ENCODE assay signal across 8 cellular contexts in genomic region chr18:48832961-48833700, GRCh38.
DNase-seq lines count a peak whose midpoint lies in the region; ATAC-seq and TF ChIP-seq lines count a peak whose summit lies in the region.

No MANE protein-coding gene starts in this region.

- H3K36me3 Mint-ChIP-seq in activated T-cell treated with anti-CD3 and anti-CD28 coated beads, Interleukin-2, amount 50 U/mL, for 4 hours (ENCODE audit: insufficient read depth): no peaks in the 10 kb centered on the region
- peaks cover 4% of the 10 kb centered on the region for H3K36me3 Mint-ChIP-seq in stimulated activated naive CD8-positive, alpha-beta T cell treated with anti-CD3 and anti-CD28 coated beads, Interleukin-15, Interleukin-2, amounts not matched to agents 100 ng/mL and 50 ng/mL, for 24 hours (ENCODE audit: low read depth)

- peak overlapping the region; percentile 13 to 21 for H3K27ac ChIP-seq in right atrium auricular region

- H3K4me3 Mint-ChIP-seq in activated T-cell treated with anti-CD3 and anti-CD28 coated beads, Interleukin-2, amount 50 U/mL, for 4 hours: peak overlapping the region; percentile 78
- peak overlapping the region; percentile 85 for H3K4me3 Mint-ChIP-seq in stimulated activated naive CD8-positive, alpha-beta T cell treated with anti-CD3 and anti-CD28 coated beads, Interleukin-15, Interleukin-2, amounts not matched to agents 100 ng/mL and 50 ng/mL, for 24 hours

- peak overlapping the region; percentile 99 for H3K27ac Mint-ChIP-seq in stimulated activated naive CD8-positive, alpha-beta T cell treated with anti-CD3 and anti-CD28 coated beads, Interleukin-15, Interleukin-2, amounts not matched to agents 100 ng/mL and 50 ng/mL, for 24 hours

- no peaks in the 10 kb centered on the region for H3K9me3 ChIP-seq in right atrium auricular region

- TF ChIP-seq CTCF in right atrium auricular region (IDR thresholded peaks at IDR 0.05): no peak

- no peaks in the 10 kb centered on the region for H3K9me3 Mint-ChIP-seq in activated T-cell treated with anti-CD3 and anti-CD28 coated beads, Interleukin-2, amount 50 U/mL, for 4 hours
- H3K9me3 Mint-ChIP-seq in stimulated activated naive CD8-positive, alpha-beta T cell treated with anti-CD3 and anti-CD28 coated beads, Interleukin-15, Interleukin-2, amounts not matched to agents 100 ng/mL and 50 ng/mL, for 24 hours: no peaks in the 10 kb centered on the region

- H3K36me3 ChIP-seq in right atrium auricular region: no peaks in the 10 kb centered on the region

- peaks cover 0 to 62% of the 10 kb centered on the region in 2 donors for H3K4me1 ChIP-seq in right atrium auricular region

- no peaks in the 10 kb centered on the region for H3K27me3 ChIP-seq in right atrium auricular region

- ATAC-seq in activated T-cell treated with anti-CD3 and anti-CD28 coated beads, Interleukin-2, amount 50 U/mL, for 4 hours: no peak
- ATAC-seq in HG02588 (IDR thresholded peaks at IDR 0.05; ENCODE audit: unreplicated experiment) (no peak), HG02759 (IDR thresholded peaks at IDR 0.05; ENCODE audit: unreplicated experiment) (no peak), HG03432 (IDR thresholded peaks at IDR 0.05; ENCODE audit: unreplicated experiment) (no peak)

- H3K4me3 ChIP-seq in right atrium auricular region: no peak overlapping the region

- H3K4me1 Mint-ChIP-seq in activated T-cell treated with anti-CD3 and anti-CD28 coated beads, Interleukin-2, amount 50 U/mL, for 4 hours (ENCODE audit: low read depth): peaks cover 77% of the 10 kb centered on the region
- peaks cover 88% of the 10 kb centered on the region for H3K4me1 Mint-ChIP-seq in stimulated activated naive CD8-positive, alpha-beta T cell treated with anti-CD3 and anti-CD28 coated beads, Interleukin-15, Interleukin-2, amounts not matched to agents 100 ng/mL and 50 ng/mL, for 24 hours (ENCODE audit: low read depth)

- H3K27me3 Mint-ChIP-seq in activated T-cell treated with anti-CD3 and anti-CD28 coated beads, Interleukin-2, amount 50 U/mL, for 4 hours (ENCODE audit: low read depth): no peaks in the 10 kb centered on the region
- no peaks in the 10 kb centered on the region for H3K27me3 Mint-ChIP-seq in stimulated activated naive CD8-positive, alpha-beta T cell treated with anti-CD3 and anti-CD28 coated beads, Interleukin-15, Interleukin-2, amounts not matched to agents 100 ng/mL and 50 ng/mL, for 24 hours

- DNase-seq in GM03348 (ENCODE audit: low spot score) (peak; percentile 75), NCI-H2029 treated with DMSO at 0.1 percent for 48 hours (lab: John Stamatoyannopoulos, UW) (peak; percentile 15), right atrium auricular region (ENCODE audit: low spot score) (peak; percentile 60)
- no peak for DNase-seq in activated T-cell treated with anti-CD3 and anti-CD28 coated beads, Interleukin-2, amount 50 U/mL, for 4 hours
